1 cellular context compared by ENCODE assay signal in the genomic region with DNA sequence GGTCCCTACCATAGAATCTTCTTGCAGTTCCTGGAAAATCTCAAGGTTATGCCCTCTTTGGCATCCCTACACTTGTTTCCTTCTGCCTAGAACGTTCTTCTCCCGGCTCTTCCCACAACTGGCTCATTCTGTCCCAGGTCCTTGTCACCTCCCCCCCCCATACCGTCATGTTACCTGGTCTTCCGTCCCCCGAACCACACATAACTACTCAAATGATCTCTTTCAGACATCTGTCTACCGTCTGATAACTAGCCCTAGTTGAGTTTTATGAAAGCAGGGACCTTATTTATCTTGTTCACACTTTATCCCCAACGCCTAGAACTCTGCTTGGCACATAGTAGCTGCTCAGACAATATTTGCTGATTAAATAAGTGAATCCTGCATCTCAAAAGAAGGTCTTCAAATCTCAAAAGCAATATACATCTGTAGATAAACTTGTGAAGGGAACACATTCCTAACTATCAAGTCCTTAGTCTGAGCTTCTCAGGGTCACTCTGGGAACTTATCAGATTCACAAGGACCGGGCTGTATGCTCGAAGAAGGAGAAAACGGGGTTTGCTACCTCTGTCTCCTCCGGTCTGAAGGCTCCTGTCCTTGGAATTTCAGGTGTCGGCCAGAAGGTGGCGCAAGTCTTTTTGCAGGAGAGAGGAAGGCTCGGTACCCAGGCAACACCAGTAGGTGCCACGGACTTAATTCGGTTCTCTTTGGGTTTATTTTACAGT.
TF ChIP-seq lines count a peak whose summit lies in the region.

No MANE protein-coding gene starts in this region.

TF ChIP-seq in endothelial cell of umbilical vein, 7 proteins besides CTCF, POLR2A, EP300 and RAD21 (continued from another document):
- TF ChIP-seq, protein P1, sequence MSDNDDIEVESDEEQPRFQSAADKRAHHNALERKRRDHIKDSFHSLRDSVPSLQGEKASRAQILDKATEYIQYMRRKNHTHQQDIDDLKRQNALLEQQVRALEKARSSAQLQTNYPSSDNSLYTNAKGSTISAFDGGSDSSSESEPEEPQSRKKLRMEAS (IDR thresholded peaks at IDR 0.05; ENCODE audit: insufficient read depth, insufficient read length): no peak
- TF ChIP-seq FOS (IDR thresholded peaks at IDR 0.05; ENCODE audit: borderline replicate concordance, insufficient read depth, low read length): no peak
TF ChIP-seq in endothelial cell of umbilical vein: peak in this region for 0.
